Comparison of ENCODE assay signal across 27 cellular contexts in genomic region chr16:83211711-83212110, GRCh38.
DNase-seq lines count a peak whose midpoint lies in the region; ATAC-seq, FAIRE-seq and TF ChIP-seq lines count a peak whose summit lies in the region.
"Had no signal": no experiment of that assay in that cellular context is flagged by ENCODE, and none has a peak within 500 bp of the region (broad histone marks: within the 10 kb centered on the region; RNA-seq: fewer than 3 reads in every experiment).

No MANE protein-coding gene starts in this region.

- peaks cover 6% of the 10 kb centered on the region for H3K9me3 Mint-ChIP-seq in osteocyte (ENCODE audit: unreplicated experiment)
- H3K9me3 Mint-ChIP-seq: stimulated activated effector memory CD8-positive, alpha-beta T cell treated with anti-CD3 and anti-CD28 coated beads, Interleukin-12 subunit alpha, Interleukin-12 subunit beta, amount 100 ng/mL, for 72 hours had no signal

- H3K4me2 ChIP-seq in endothelial cell of umbilical vein (ENCODE audit: insufficient read depth, low read length): no peak overlapping the region
- H3K4me2 ChIP-seq: A549 had no signal

- H3K9ac ChIP-seq in endothelial cell of umbilical vein (replicated peaks; ENCODE audit: extremely low read depth, insufficient read depth, low read length): no peak overlapping the region

- intact Hi-C loops in Right ventricle myocardium superior (cut with DNase I): no loop called here
- intact Hi-C loops in cardiac septum (cut with DNase I): no loop called here
- intact Hi-C loops in endothelial cell of umbilical vein (cut with micrococcal nuclease): no loop called here

- peak overlapping the region; percentile 77 for H3K27ac Mint-ChIP-seq in osteocyte (ENCODE audit: unreplicated experiment)
- H3K27ac Mint-ChIP-seq: B cell; mesothelial cell of epicardium; naive B cell; stimulated activated effector memory CD8-positive, alpha-beta T cell treated with anti-CD3 and anti-CD28 coated beads, Interleukin-12 subunit alpha, Interleukin-12 subunit beta, amount 100 ng/mL, for 72 hours had no signal

- FAIRE-seq in endothelial cell of umbilical vein (lab: Jason Lieb, UNC): no peak
- FAIRE-seq: A549, islet of Langerhans had no signal

- no peaks in the 10 kb centered on the region for H3K9me3 ChIP-seq in SJCRH30 (replicated peaks)
- H3K9me3 ChIP-seq in endothelial cell of umbilical vein (replicated peaks; ENCODE audit: control insufficient read depth, insufficient read depth, low read length): no peaks in the 10 kb centered on the region
- H3K9me3 ChIP-seq: A549, body of pancreas, prostate gland had no signal

- H3K4me3 ChIP-seq in SJCRH30: no peak overlapping the region
- no peak overlapping the region for H3K4me3 ChIP-seq in endothelial cell of umbilical vein (replicated peaks in 1 of 3; ENCODE audit: insufficient read depth in 1 of 3, low read depth in 1 of 3, low read length in 3 of 3)
- H3K4me3 ChIP-seq: A549, body of pancreas, prostate gland, SK-N-MC, tibial nerve had no signal

- H3K79me2 ChIP-seq in endothelial cell of umbilical vein (ENCODE audit: control insufficient read depth, insufficient read depth, low read length): no peaks in the 10 kb centered on the region

- BruUV-seq in endothelial cell of umbilical vein (replicated peaks; lab: Mats Ljungman, UMichigan): no TSS peak

- no peaks in the 10 kb centered on the region for H3K9me1 ChIP-seq in endothelial cell of umbilical vein (replicated peaks; ENCODE audit: control insufficient read depth, extremely low read depth, insufficient read depth, low read length)

- no peaks in the 10 kb centered on the region for H4K20me1 ChIP-seq in endothelial cell of umbilical vein (replicated peaks; ENCODE audit: control insufficient read depth, extremely low read depth, insufficient read depth, low read length)

- H3K27ac ChIP-seq in SJCRH30: peak overlapping the region; percentile 32; the same call in 1 of the 2 replicates
- H3K27ac ChIP-seq in endothelial cell of umbilical vein (ENCODE audit: insufficient read depth, low read depth, low read length): no peak overlapping the region
- H3K27ac ChIP-seq: A549, body of pancreas, prostate gland, SK-N-MC, tibial nerve had no signal

- H3K27me3 Mint-ChIP-seq in osteocyte (ENCODE audit: unreplicated experiment): no peaks in the 10 kb centered on the region
- H3K27me3 Mint-ChIP-seq: B cell had no signal

- POLR2A ChIA-PET in endothelial cell of umbilical vein (lab: Charles Lee): no interaction called here

- CTCF ChIA-PET in endothelial cell of umbilical vein (lab: Charles Lee): interaction anchor here (1.0 to 5.8 kb wide), 3 partner anchors 9 to 949 kb away, joined by 3 to 62 read pairs (median 49); no protein-coding TSS in a partner anchor

- H3K4me1 ChIP-seq in SJCRH30: peaks cover 9% of the 10 kb centered on the region; the same call in 1 of the 2 replicates
- H3K4me1 ChIP-seq in endothelial cell of umbilical vein (ENCODE audit: control insufficient read depth, extremely low read depth, insufficient read depth, low read length): no peaks in the 10 kb centered on the region
- H3K4me1 ChIP-seq: A549, body of pancreas, prostate gland, tibial nerve had no signal

- TF ChIP-seq CTCF in endothelial cell of umbilical vein (IDR thresholded peaks at IDR 0.05; ENCODE audit: extremely low read depth in 1 of 2, insufficient read depth in 1 of 2, low read depth in 1 of 2, low read length in 2 of 2): no peak
- peak; percentile 36 for TF ChIP-seq CTCF in osteocyte (IDR thresholded peaks at IDR 0.05)

- no peak for DNase-seq in Right ventricle myocardium superior
- no peak for DNase-seq in cardiac septum (ENCODE audit: low spot score)
- peak; percentile 64 to 76 for DNase-seq in SJCRH30
- DNase-seq in endothelial cell of umbilical vein (ENCODE audit: low read depth, low spot score): peak; percentile 33
- DNase-seq in osteocyte (ENCODE audit: extremely low spot score, unreplicated experiment): no peak
- DNase-seq in AML-193 (lab: John Stamatoyannopoulos, UW): no peak
- no peak for DNase-seq in GF-D8 (lab: John Stamatoyannopoulos, UW)
- DNase-seq: activated CD4-positive, alpha-beta T cell treated with anti-CD3 and anti-CD28 coated beads, Interleukin-2, amount 50 U/mL, for 4 hours; activated CD8-positive, alpha-beta memory T cell treated with anti-CD3 and anti-CD28 coated beads, Interleukin-2, amount 50 U/mL, for 4 hours; activated naive CD4-positive, alpha-beta T cell treated with Interleukin-2 at 50 U/mL for 16 hours; DMS153; KG1; naive B cell; OCI-M1; stimulated activated CD4-positive, alpha-beta T cell treated with anti-CD3 and anti-CD28 coated beads, Interleukin-15, amount 100 ng/mL, for 24 hours had no signal

- no peaks in the 10 kb centered on the region for H3K36me3 Mint-ChIP-seq in osteocyte (ENCODE audit: unreplicated experiment)
- H3K36me3 Mint-ChIP-seq: mesothelial cell of epicardium; naive B cell; stimulated activated effector memory CD8-positive, alpha-beta T cell treated with anti-CD3 and anti-CD28 coated beads, Interleukin-12 subunit alpha, Interleukin-12 subunit beta, amount 100 ng/mL, for 72 hours had no signal

- no peak for TF ChIP-seq POLR2A in endothelial cell of umbilical vein (IDR thresholded peaks at IDR 0.05; ENCODE audit: low read depth, low read length)

- H3K27me3 ChIP-seq in SJCRH30 (no peaks in the 10 kb centered on the region), endothelial cell of umbilical vein (ENCODE audit: control insufficient read depth in 2 of 2, insufficient read depth in 2 of 2, low read length in 2 of 2) (no peaks in the 10 kb centered on the region)
- H3K27me3 ChIP-seq: body of pancreas, tibial nerve had no signal

- H3K4me1 Mint-ChIP-seq in osteocyte (ENCODE audit: unreplicated experiment): peaks cover 24% of the 10 kb centered on the region
- H3K4me1 Mint-ChIP-seq: B cell; mesothelial cell of epicardium; naive B cell; stimulated activated effector memory CD8-positive, alpha-beta T cell treated with anti-CD3 and anti-CD28 coated beads, Interleukin-12 subunit alpha, Interleukin-12 subunit beta, amount 100 ng/mL, for 72 hours had no signal

- H3K36me3 ChIP-seq in SJCRH30 (no peaks in the 10 kb centered on the region), endothelial cell of umbilical vein (ENCODE audit: control insufficient read depth in 2 of 2, extremely low read depth in 1 of 2, insufficient read depth in 2 of 2, low read length in 2 of 2) (no peaks in the 10 kb centered on the region)
- H3K36me3 ChIP-seq: prostate gland, tibial nerve had no signal

- dilution Hi-C loops in endothelial cell of umbilical vein (cut with MboI; ENCODE audit: extremely low pct_ligation_motif_present, low sequenced_read_pairs): no loop called here

- H2AFZ ChIP-seq in endothelial cell of umbilical vein (ENCODE audit: low read depth, low read length): no peak overlapping the region

- ATAC-seq in Right ventricle myocardium superior (ENCODE audit: poor library complexity) (peak; percentile 27), GM21360 (IDR thresholded peaks at IDR 0.05; ENCODE audit: unreplicated experiment) (no peak)
- ATAC-seq: A549; body of pancreas; HCT116; sciatic nerve; stimulated activated effector memory CD8-positive, alpha-beta T cell treated with anti-CD3 and anti-CD28 coated beads, Interleukin-12 subunit alpha, Interleukin-12 subunit beta, amount 100 ng/mL, for 72 hours had no signal

- H3K4me3 Mint-ChIP-seq in osteocyte (ENCODE audit: unreplicated experiment): no peak overlapping the region
- H3K4me3 Mint-ChIP-seq: B cell; mesothelial cell of epicardium; naive B cell; stimulated activated effector memory CD8-positive, alpha-beta T cell treated with anti-CD3 and anti-CD28 coated beads, Interleukin-12 subunit alpha, Interleukin-12 subunit beta, amount 100 ng/mL, for 72 hours had no signal

TF ChIP-seq in endothelial cell of umbilical vein, 7 proteins besides CTCF, POLR2A, EP300 and RAD21:
- no peak for TF ChIP-seq EZH2 (IDR thresholded peaks at IDR 0.05; ENCODE audit: borderline replicate concordance, low read depth, low read length, severe bottlenecking)
- no peak for TF ChIP-seq MAX (IDR thresholded peaks at IDR 0.05; ENCODE audit: insufficient read depth, insufficient read length)
- no peak for TF ChIP-seq FOS (IDR thresholded peaks at IDR 0.05; ENCODE audit: borderline replicate concordance, insufficient read depth, low read length)
- TF ChIP-seq MYC (IDR thresholded peaks at IDR 0.05; ENCODE audit: low read depth, low read length): no peak
TF ChIP-seq in endothelial cell of umbilical vein: peak in this region for 0.

Comparison
In these comparisons a context has a peak if more than half of its experiments do, and no peak if none do; other contexts are left out.
1. DNase-seq: peak in SJCRH30 (2 of 2) and endothelial cell of umbilical vein (single experiment); none in Right ventricle myocardium superior (single experiment), cardiac septum (single experiment), osteocyte (single experiment), AML-193 (0 of 2) and GF-D8 (single experiment).